Comparison of ENCODE assay signal across 8 cellular contexts in the genomic region with DNA sequence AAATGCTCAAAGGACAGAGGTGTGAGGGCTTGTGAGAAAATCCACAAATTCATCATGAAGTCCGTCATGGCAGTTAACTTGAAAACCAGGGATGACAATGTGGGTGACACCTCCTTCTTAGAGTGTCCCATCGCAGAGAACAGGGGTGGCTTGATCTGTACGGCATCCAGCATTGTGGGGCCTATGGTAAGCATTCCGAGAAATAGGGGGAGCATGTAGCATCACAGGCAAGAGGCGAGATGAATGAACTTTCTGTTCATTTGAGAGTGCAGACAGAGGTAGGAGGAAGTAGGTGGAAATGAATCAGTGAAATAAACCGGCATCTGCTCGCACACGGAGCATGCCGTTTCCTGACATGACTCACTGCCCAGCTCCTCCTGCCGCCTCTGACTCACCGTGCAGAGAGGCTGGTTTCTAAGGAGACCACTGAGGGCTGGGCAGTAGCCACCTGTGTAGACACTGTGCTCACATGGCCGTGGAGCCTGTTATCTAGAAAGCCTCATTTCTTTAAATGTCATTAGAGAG.
DNase-seq lines count a peak whose midpoint lies in the region; ATAC-seq and TF ChIP-seq lines count a peak whose summit lies in the region.

No MANE protein-coding gene starts in this region.

- TF ChIP-seq CTCF in GM20000 (IDR thresholded peaks at IDR 0.05; ENCODE audit: extremely low read depth, missing control alignments): no peak

- H3K36me3 ChIP-seq in adipocyte (ENCODE audit: control insufficient read depth, insufficient read depth, low read length, severe bottlenecking): no peaks in the 10 kb centered on the region

- ATAC-seq in HG03520 (IDR thresholded peaks at IDR 0.05; ENCODE audit: unreplicated experiment): peak; percentile 100

- peaks cover 39% of the 10 kb centered on the region for H3K4me1 ChIP-seq in adipocyte (ENCODE audit: control insufficient read depth, insufficient read depth, low read length)

- H3K27me3 ChIP-seq in adipocyte (replicated peaks; ENCODE audit: control insufficient read depth, insufficient read depth, low read length): no peaks in the 10 kb centered on the region

- H3K9me3 ChIP-seq in adipocyte (ENCODE audit: control insufficient read depth, low read length): no peaks in the 10 kb centered on the region

- H3K9ac ChIP-seq in adipocyte (ENCODE audit: low read length): no peak overlapping the region

- peak; percentile 28 for DNase-seq in DMS79 treated with DMSO at 0.1 percent for 48 hours (lab: John Stamatoyannopoulos, UW)
- DNase-seq in GM20000 (ENCODE audit: low spot score): peak; percentile 62
- peak; percentile 56 for DNase-seq in OCI-M1 (lab: John Stamatoyannopoulos, UW)
- DNase-seq in adipocyte (ENCODE audit: low read depth): peak; percentile 94
- DNase-seq in hippocampal formation (lab: John Stamatoyannopoulos, UW): peak; percentile 5 to 40
- peak; percentile 10 for DNase-seq in stimulated activated CD4-positive, alpha-beta T cell treated with anti-CD3 and anti-CD28 coated beads, Interleukin-12 subunit alpha, Interleukin-12 subunit beta, amount 100 ng/mL, for 4 hours
- DNase-seq in GF-D8 (lab: John Stamatoyannopoulos, UW): no peak

- H3K4me3 ChIP-seq in adipocyte (ENCODE audit: low read length): no peak overlapping the region
